Comparison of ENCODE assay signal across 13 cellular contexts in genomic region chr1:8860738-8861516, GRCh38. TPM values are rescaled to one million over a fixed set of nuclear protein-coding genes. Genes with fewer than 3 reads are reported as not detected.
DNase-seq lines count a peak whose midpoint lies in the region; ATAC-seq and TF ChIP-seq lines count a peak whose summit lies in the region.
"Had no signal": no experiment of that assay in that cellular context is flagged by ENCODE, and none has a peak within 500 bp of the region (broad histone marks: within the 10 kb centered on the region; RNA-seq: fewer than 3 reads in every experiment).

No MANE protein-coding gene starts in this region.

- ATAC-seq in Panc1 = no peak
- no peak for ATAC-seq in stimulated activated naive CD8-positive, alpha-beta T cell treated with anti-CD3 and anti-CD28 coated beads, Interleukin-15, amount 100 ng/mL, for 72 hours
- ATAC-seq in GM18909 (IDR thresholded peaks at IDR 0.05; ENCODE audit: poor library complexity, unreplicated experiment) = no peak
- no peak for ATAC-seq in upper lobe of left lung (ENCODE audit: low FRiP score in 2 of 2)

- H3K27me3 Mint-ChIP-seq in activated naive CD4-positive, alpha-beta T cell treated with anti-CD3 and anti-CD28 coated beads, Interleukin-2, amount 10 ng/mL, durations not matched to agents 7 days and 5 days = no peaks in the 10 kb centered on the region
- no peaks in the 10 kb centered on the region for H3K27me3 Mint-ChIP-seq in dendritic cell treated with granulocyte-macrophage colony-stimulating factor and Interleukin-4, amounts not matched to agents 40 ng/mL and 50 ng/mL, for 4 days
- no peaks in the 10 kb centered on the region for H3K27me3 Mint-ChIP-seq in stimulated activated naive CD8-positive, alpha-beta T cell treated with anti-CD3 and anti-CD28 coated beads, Interleukin-15, amount 100 ng/mL, for 72 hours

- in situ Hi-C loops in Panc1 (cut with HindIII; ENCODE audit: low pct_unique_long_range_greater_than_20kb, low sequenced_read_pairs) = no loop called here

- no peak for TF ChIP-seq POLR2A in upper lobe of left lung (IDR thresholded peaks at IDR 0.05)

- no peak overlapping the region for H3K4me3 ChIP-seq in Panc1 (ENCODE audit: low read depth in 2 of 2, low read length in 2 of 2)
- no peak overlapping the region for H3K4me3 ChIP-seq in MG63
- no peak overlapping the region for H3K4me3 ChIP-seq in upper lobe of left lung
- H3K4me3 ChIP-seq: colonic mucosa, lung had no signal

- POLR2A ChIA-PET in Panc1 (lab: Charles Lee) = interaction anchor here (0.6 kb wide), 1 partner anchor 1163 kb away, joined by 3 read pairs; no protein-coding TSS in a partner anchor

- DNase-seq in activated naive CD4-positive, alpha-beta T cell treated with anti-CD3 and anti-CD28 coated beads, Interleukin-2, amount 10 ng/mL, durations not matched to agents 7 days and 5 days = no peak
- DNase-seq in activated naive CD4-positive, alpha-beta T cell treated with Interleukin-2 at 50 U/mL for 16 hours = no peak
- no peak for DNase-seq in Panc1 (ENCODE audit: low read depth, low spot score)
- no peak for DNase-seq in stimulated activated naive CD8-positive, alpha-beta T cell treated with anti-CD3 and anti-CD28 coated beads, Interleukin-15, amount 100 ng/mL, for 72 hours
- no peak for DNase-seq in MG63
- no peak for DNase-seq in upper lobe of left lung
- DNase-seq: activated CD4-positive, alpha-beta T cell treated with anti-CD3 and anti-CD28 coated beads, Interleukin-2, amount 50 U/mL, for 1 hour; colonic mucosa; DMS153 had no signal

- H3K9me3 Mint-ChIP-seq in activated naive CD4-positive, alpha-beta T cell treated with anti-CD3 and anti-CD28 coated beads, Interleukin-2, amount 10 ng/mL, durations not matched to agents 7 days and 5 days = no peaks in the 10 kb centered on the region
- no peaks in the 10 kb centered on the region for H3K9me3 Mint-ChIP-seq in dendritic cell treated with granulocyte-macrophage colony-stimulating factor and Interleukin-4, amounts not matched to agents 40 ng/mL and 50 ng/mL, for 4 days
- H3K9me3 Mint-ChIP-seq in stimulated activated naive CD8-positive, alpha-beta T cell treated with anti-CD3 and anti-CD28 coated beads, Interleukin-15, amount 100 ng/mL, for 72 hours = peaks cover 0 to 11% of the 10 kb centered on the region in 2 donors

- intact Hi-C loops in Panc1 (cut with micrococcal nuclease; ENCODE audit: unreplicated experiment) = no loop called here
- intact Hi-C loops in dendritic cell treated with granulocyte-macrophage colony-stimulating factor and Interleukin-4, amounts not matched to agents 40 ng/mL and 50 ng/mL, for 4 days (cut with micrococcal nuclease) = no loop called here

- CTCF ChIA-PET in activated naive CD4-positive, alpha-beta T cell treated with anti-CD3 and anti-CD28 coated beads, Interleukin-2, amount 10 ng/mL, durations not matched to agents 7 days and 5 days (lab: Charles Lee) = interaction anchor here (0.6 to 4.2 kb wide), 13 partner anchors 9 to 144 kb away, joined by 3 to 37 read pairs (median 4); no protein-coding TSS in a partner anchor
- CTCF ChIA-PET in Panc1 (lab: Charles Lee) = interaction anchor here (0.5 to 3.4 kb wide), 2 partner anchors 12 to 157 kb away, joined by 3 to 11 read pairs; no protein-coding TSS in a partner anchor

- H3K9me3 ChIP-seq in Panc1 (ENCODE audit: control insufficient read depth, insufficient read depth, low read depth, low read length) (no peaks in the 10 kb centered on the region), MG63 (no peaks in the 10 kb centered on the region), upper lobe of left lung (no peaks in the 10 kb centered on the region)
- H3K9me3 ChIP-seq: colonic mucosa had no signal

- H3K27me3 ChIP-seq in Panc1 (ENCODE audit: control insufficient read depth, insufficient read depth, low read length) (no peaks in the 10 kb centered on the region), MG63 (no peaks in the 10 kb centered on the region; the same call in 1 of the 2 replicates), upper lobe of left lung (no peaks in the 10 kb centered on the region)
- H3K27me3 ChIP-seq: colonic mucosa had no signal

- H3K4me1 ChIP-seq in Panc1 (ENCODE audit: control insufficient read depth, insufficient read depth, low read length) (peaks cover 76% of the 10 kb centered on the region), upper lobe of left lung (peaks cover 21 to 23% (median 22%) of the 10 kb centered on the region in 4 donors)
- H3K4me1 ChIP-seq: colonic mucosa, parathyroid adenoma had no signal

- no peak overlapping the region for H3K4me3 Mint-ChIP-seq in activated naive CD4-positive, alpha-beta T cell treated with anti-CD3 and anti-CD28 coated beads, Interleukin-2, amount 10 ng/mL, durations not matched to agents 7 days and 5 days
- no peak overlapping the region for H3K4me3 Mint-ChIP-seq in dendritic cell treated with granulocyte-macrophage colony-stimulating factor and Interleukin-4, amounts not matched to agents 40 ng/mL and 50 ng/mL, for 4 days
- H3K4me3 Mint-ChIP-seq in stimulated activated naive CD8-positive, alpha-beta T cell treated with anti-CD3 and anti-CD28 coated beads, Interleukin-15, amount 100 ng/mL, for 72 hours = no peak overlapping the region

- peaks cover 85% of the 10 kb centered on the region for H3K36me3 Mint-ChIP-seq in activated naive CD4-positive, alpha-beta T cell treated with anti-CD3 and anti-CD28 coated beads, Interleukin-2, amount 10 ng/mL, durations not matched to agents 7 days and 5 days
- peaks cover 100% of the 10 kb centered on the region for H3K36me3 Mint-ChIP-seq in dendritic cell treated with granulocyte-macrophage colony-stimulating factor and Interleukin-4, amounts not matched to agents 40 ng/mL and 50 ng/mL, for 4 days (ENCODE audit: low read depth)

- H3K4me1 Mint-ChIP-seq in activated naive CD4-positive, alpha-beta T cell treated with anti-CD3 and anti-CD28 coated beads, Interleukin-2, amount 10 ng/mL, durations not matched to agents 7 days and 5 days = peaks cover 59% of the 10 kb centered on the region
- H3K4me1 Mint-ChIP-seq in dendritic cell treated with granulocyte-macrophage colony-stimulating factor and Interleukin-4, amounts not matched to agents 40 ng/mL and 50 ng/mL, for 4 days (ENCODE audit: low read depth) = peaks cover 40% of the 10 kb centered on the region
- H3K4me1 Mint-ChIP-seq in stimulated activated naive CD8-positive, alpha-beta T cell treated with anti-CD3 and anti-CD28 coated beads, Interleukin-15, amount 100 ng/mL, for 72 hours = peaks cover 58% of the 10 kb centered on the region

- TF ChIP-seq CTCF in Panc1 (IDR thresholded peaks at IDR 0.05) = no peak
- TF ChIP-seq CTCF in upper lobe of left lung (IDR thresholded peaks at IDR 0.05) = no peak

- H3K36me3 ChIP-seq in Panc1 (ENCODE audit: control insufficient read depth, insufficient read depth, low read length) (peaks cover 27% of the 10 kb centered on the region), MG63 (peaks cover 91% of the 10 kb centered on the region), upper lobe of left lung (peaks cover 53 to 94% (median 79%) of the 10 kb centered on the region in 4 donors)

- H3K27ac ChIP-seq in Panc1 (ENCODE audit: low read length) (peak overlapping the region; percentile 12), upper lobe of left lung (no peak overlapping the region)
- H3K27ac ChIP-seq: colonic mucosa, parathyroid adenoma had no signal

- WGBS in upper lobe of left lung, 2 donors = 89% methylated on average over 21 of the region's 21 CpGs

- H3K27ac Mint-ChIP-seq in activated naive CD4-positive, alpha-beta T cell treated with anti-CD3 and anti-CD28 coated beads, Interleukin-2, amount 10 ng/mL, durations not matched to agents 7 days and 5 days = peak overlapping the region; percentile 34
- peak overlapping the region; percentile 38 for H3K27ac Mint-ChIP-seq in dendritic cell treated with granulocyte-macrophage colony-stimulating factor and Interleukin-4, amounts not matched to agents 40 ng/mL and 50 ng/mL, for 4 days
- peak overlapping the region; percentile 29 to 95 for H3K27ac Mint-ChIP-seq in stimulated activated naive CD8-positive, alpha-beta T cell treated with anti-CD3 and anti-CD28 coated beads, Interleukin-15, amount 100 ng/mL, for 72 hours

- BruUV-seq in Panc1 (replicated peaks; lab: Mats Ljungman, UMichigan) = TSS peak; percentile 69

- TF ChIP-seq EP300 in upper lobe of left lung (IDR thresholded peaks at IDR 0.05) = no peak

RNA-seq across cellular contexts. Expression of gene ENO1, which starts 17.6 kb away (rescaled TPM):
- total RNA-seq in Panc1 (2021; ENCODE audit: unreplicated experiment) = 2,480 TPM
- polyA plus RNA-seq in Panc1 (2012; ENCODE audit: insufficient read length) = 3,248 TPM
- total RNA-seq in MG63 (2014; rRNA removed; shearing (Covaris generic); ENCODE audit: low replicate concordance) = 2,801 and 3,884 TPM in 2 replicates
- 1,000 to 10,000 TPM in 1 of 6 donors, 100 to 1,000 TPM in 5; 259 to 1,187 (median 717) TPM for total RNA-seq in upper lobe of left lung

RNA-seq across cellular contexts. Expression of gene RERE, which starts 43.5 kb away (rescaled TPM):
- total RNA-seq in Panc1 (2021; ENCODE audit: unreplicated experiment) = 217 TPM
- polyA plus RNA-seq in Panc1 (2012; ENCODE audit: insufficient read length) = 196 TPM
- 1.5 and 7.2 TPM in 2 replicates for total RNA-seq in MG63 (2014; rRNA removed; shearing (Covaris generic); ENCODE audit: low replicate concordance)
- total RNA-seq in upper lobe of left lung = 100 to 1,000 TPM in 4 of 6 donors, 10 to 100 TPM in 2; 75.5 to 222 (median 104) TPM
